13 cellular contexts compared by ENCODE assay signal in the genomic region with DNA sequence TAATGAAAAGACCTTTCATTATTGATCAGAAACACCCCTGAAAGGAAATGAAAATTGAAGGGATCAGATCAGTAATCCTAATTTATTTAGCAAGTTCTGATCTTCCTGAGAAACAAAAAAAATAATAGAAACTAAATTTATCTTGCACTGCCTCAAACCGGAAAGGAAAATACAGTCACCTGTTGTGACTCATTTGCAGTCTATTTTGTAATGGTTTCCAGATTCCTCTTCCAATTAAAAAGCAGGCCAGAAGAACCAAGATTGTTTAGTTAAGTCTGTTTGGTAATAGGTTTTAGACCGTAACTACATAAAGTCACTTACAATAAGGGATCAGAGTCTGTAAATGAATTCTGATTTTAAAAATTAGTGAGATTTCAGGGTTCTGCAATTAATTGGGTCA. TPM values are rescaled to one million over a fixed set of nuclear protein-coding genes. Genes with fewer than 3 reads are reported as not detected.
DNase-seq lines count a peak whose midpoint lies in the region; TF ChIP-seq lines count a peak whose summit lies in the region.
"Had no signal": no experiment of that assay in that cellular context is flagged by ENCODE, and none has a peak within 500 bp of the region (broad histone marks: within the 10 kb centered on the region; RNA-seq: fewer than 3 reads in every experiment).

No MANE protein-coding gene starts in this region.

- in situ Hi-C loops in astrocyte of the spinal cord (cut with HindIII; ENCODE audit: low sequenced_read_pairs), result no loop called here

- H3K4me3 ChIP-seq in MM.1S (ENCODE audit: low read length) (no peak overlapping the region; the same call in 1 of the 2 replicates), astrocyte of the spinal cord (ENCODE audit: low read depth, low read length) (no peak overlapping the region), tibial artery (no peak overlapping the region)
- H3K4me3 ChIP-seq: heart left ventricle, left ventricle myocardium inferior, Peyer's patch, skin epidermis, thyroid gland had no signal

- intact Hi-C loops in tibial artery (cut with DNase I; ENCODE audit: low total_unique reads), result no loop called here

- H3F3A ChIP-seq in MM.1S (ENCODE audit: insufficient read depth, low read length), result peaks cover 43% of the 10 kb centered on the region

- TF ChIP-seq CTCF in MM.1S (IDR thresholded peaks at IDR 0.05; ENCODE audit: low read length) (no peak), astrocyte of the spinal cord (IDR thresholded peaks at IDR 0.05; ENCODE audit: low read depth, low read length) (no peak), tibial artery (IDR thresholded peaks at IDR 0.05) (no peak)

- H3K36me3 ChIP-seq in MM.1S (replicated peaks; ENCODE audit: insufficient read depth, low read length) (no peaks in the 10 kb centered on the region), tibial artery (no peaks in the 10 kb centered on the region)
- H3K36me3 ChIP-seq: heart left ventricle, left ventricle myocardium inferior, Peyer's patch, thyroid gland had no signal

- no peaks in the 10 kb centered on the region for H3K79me2 ChIP-seq in MM.1S (ENCODE audit: low read length)

- H3K9ac ChIP-seq in MM.1S (ENCODE audit: low read length), result peak overlapping the region; percentile 71

- no peaks in the 10 kb centered on the region for H3K9me3 ChIP-seq in MM.1S (replicated peaks; ENCODE audit: insufficient read depth, low read length)
- H3K9me3 ChIP-seq in tibial artery, result no peaks in the 10 kb centered on the region
- H3K9me3 ChIP-seq: heart left ventricle, left ventricle myocardium inferior, Peyer's patch, thyroid gland had no signal

- H2AFZ ChIP-seq in MM.1S (ENCODE audit: low read length), result 0 out of 2 replicates have a peak overlapping the region, but pooled peaks have one; percentile 26

- peak overlapping the region; percentile 97 for H3K27ac ChIP-seq in MM.1S (ENCODE audit: low read length)
- no peak overlapping the region for H3K27ac ChIP-seq in tibial artery
- H3K27ac ChIP-seq: heart left ventricle, left ventricle myocardium inferior had no signal

- H3K9me2 ChIP-seq in MM.1S (replicated peaks; ENCODE audit: insufficient read depth, low read length), result no peaks in the 10 kb centered on the region

- H3K4me1 ChIP-seq in MM.1S (ENCODE audit: low read length) (peaks cover 60% of the 10 kb centered on the region), tibial artery (no peaks in the 10 kb centered on the region)

- H3K27me3 ChIP-seq in MM.1S (replicated peaks; ENCODE audit: insufficient read depth, low read length) (no peaks in the 10 kb centered on the region), tibial artery (no peaks in the 10 kb centered on the region)
- H3K27me3 ChIP-seq: heart left ventricle, Peyer's patch, thyroid gland had no signal

- DNase-seq in EH (ENCODE audit: low read depth) (peak; percentile 73), MM.1S (peak; percentile 40), astrocyte of the spinal cord (ENCODE audit: low read depth, low spot score) (peak; percentile 54), lung microvascular endothelial cell (ENCODE audit: low read depth in 2 of 2) (peak; percentile 80 to 85), superior temporal gyrus (ENCODE audit: extremely low spot score) (no peak), NCI-H1048 (lab: John Stamatoyannopoulos, UW) (no peak), NCI-H2081 (lab: John Stamatoyannopoulos, UW) (no peak), tibial artery (no peak)
- DNase-seq: heart left ventricle, left ventricle myocardium inferior, Peyer's patch, thyroid gland had no signal

- H3K4me2 ChIP-seq in MM.1S (ENCODE audit: low read depth, low read length), result peak overlapping the region; percentile 97

- H4K20me1 ChIP-seq in MM.1S (ENCODE audit: insufficient read depth, low read length), result no peaks in the 10 kb centered on the region

RNA-seq across cellular contexts. Expression of gene ATOSA, which starts 49.7 kb away (rescaled TPM):
- 27.2 and 35.5 TPM in 2 replicates for total RNA-seq in lung microvascular endothelial cell

Comparison
In these comparisons a context has a peak if more than half of its experiments do, and no peak if none do; other contexts are left out.
1. DNase-seq: peak in EH (single experiment), MM.1S (single experiment), astrocyte of the spinal cord (single experiment) and lung microvascular endothelial cell (2 of 2); none in superior temporal gyrus (single experiment), NCI-H1048 (single experiment), NCI-H2081 (0 of 2) and tibial artery (0 of 2).